In the genomic region with DNA sequence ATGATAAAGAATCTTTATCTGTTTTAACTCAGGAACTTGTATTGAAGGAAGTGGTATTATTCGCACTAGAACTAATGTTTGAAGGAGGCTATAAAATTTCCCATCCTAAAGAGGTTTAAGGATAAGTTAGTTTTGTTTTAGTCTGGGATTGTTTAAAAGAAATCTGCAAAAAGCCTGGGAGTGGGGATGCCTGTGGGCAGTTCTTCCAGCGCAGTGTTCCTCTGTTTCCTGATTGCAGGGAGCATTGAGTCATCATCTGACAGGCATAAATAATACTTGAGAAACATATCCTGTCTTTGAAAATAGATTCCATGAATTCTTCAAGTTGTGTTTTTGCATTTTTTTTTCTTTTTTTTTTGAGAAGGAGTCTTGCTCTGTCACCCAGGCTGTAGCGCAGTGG, we compare ENCODE assay signal across 16 cellular contexts.
A peak's percentile ranks its signal among the peaks of the same experiment; 100 is the strongest.
DNase-seq lines count a peak whose midpoint lies in the region; ATAC-seq and TF ChIP-seq lines count a peak whose summit lies in the region.
"Had no signal": no experiment of that assay in that cellular context is flagged by ENCODE, and none has a peak within 500 bp of the region (broad histone marks: within the 10 kb centered on the region; RNA-seq: fewer than 3 reads in every experiment).

No MANE protein-coding gene starts in this region.

- no peaks in the 10 kb centered on the region for H3K9me3 ChIP-seq in upper lobe of right lung
- no peaks in the 10 kb centered on the region for H3K9me3 ChIP-seq in CD4-positive, alpha-beta memory T cell (ENCODE audit: control insufficient read depth in 1 of 2, low read length in 2 of 2)
- H3K9me3 ChIP-seq: mucosa of descending colon, upper lobe of left lung had no signal

- TF ChIP-seq CTCF in omental fat pad (IDR thresholded peaks at IDR 0.05) (no peak), upper lobe of right lung (IDR thresholded peaks at IDR 0.05) (no peak)

- H3K4me3 ChIP-seq in upper lobe of right lung = no peak overlapping the region
- no peak overlapping the region for H3K4me3 ChIP-seq in CD4-positive, alpha-beta memory T cell (ENCODE audit: low read length in 2 of 2)
- H3K4me3 ChIP-seq: mucosa of descending colon, upper lobe of left lung had no signal

- CTCF ChIA-PET in CD4-positive, alpha-beta memory T cell (lab: Charles Lee; ENCODE audit: partially characterized antibody) = no interaction called here

- peaks cover 0 to 5% (median 0%) of the 10 kb centered on the region in 8 donors for H3K9me3 Mint-ChIP-seq in CD4-positive, alpha-beta memory T cell
- H3K9me3 Mint-ChIP-seq: dendritic cell treated with granulocyte-macrophage colony-stimulating factor and Interleukin-4, amounts not matched to agents 40 ng/mL and 50 ng/mL, for 4 days had no signal

- intact Hi-C loops in upper lobe of right lung (cut with DNase I) = no loop called here
- intact Hi-C loops in CD4-positive, alpha-beta memory T cell (cut with micrococcal nuclease) = no loop called here

- H3K4me1 Mint-ChIP-seq in CD4-positive, alpha-beta memory T cell = no peaks in the 10 kb centered on the region

- no peak overlapping the region for H3K27ac ChIP-seq in upper lobe of right lung
- H3K27ac ChIP-seq in CD4-positive, alpha-beta memory T cell (ENCODE audit: low read depth, low read length) = no peak overlapping the region
- H3K27ac ChIP-seq: HL-60, upper lobe of left lung had no signal

- DNase-seq in Caki2 (ENCODE audit: low read depth) = peak; percentile 12
- DNase-seq in NCI-H226 = peak; percentile 91
- peak; percentile 29 to 95 for DNase-seq in dermis microvascular lymphatic vessel endothelial cell (ENCODE audit: low read depth in 2 of 2)
- DNase-seq in omental fat pad (ENCODE audit: low spot score) = no peak
- DNase-seq in upper lobe of right lung = no peak
- no peak for DNase-seq in CD4-positive, alpha-beta memory T cell
- DNase-seq: activated naive CD4-positive, alpha-beta T cell; COR-L47; mucosa of descending colon; NCI-H1436; NCI-H748 treated with DMSO at 0.1 percent for 48 hours; upper lobe of left lung had no signal

- H3K36me3 ChIP-seq in upper lobe of right lung = no peaks in the 10 kb centered on the region
- no peaks in the 10 kb centered on the region for H3K36me3 ChIP-seq in CD4-positive, alpha-beta memory T cell (ENCODE audit: insufficient read depth, low read length)
- H3K36me3 ChIP-seq: upper lobe of left lung had no signal

- H3K36me3 Mint-ChIP-seq in CD4-positive, alpha-beta memory T cell = no peaks in the 10 kb centered on the region

- no peak overlapping the region for H3K4me3 Mint-ChIP-seq in CD4-positive, alpha-beta memory T cell
- H3K4me3 Mint-ChIP-seq: dendritic cell treated with granulocyte-macrophage colony-stimulating factor and Interleukin-4, amounts not matched to agents 40 ng/mL and 50 ng/mL, for 4 days had no signal

- H3K4me1 ChIP-seq in upper lobe of right lung = no peaks in the 10 kb centered on the region
- H3K4me1 ChIP-seq in CD4-positive, alpha-beta memory T cell (ENCODE audit: insufficient read depth, low read length) = no peaks in the 10 kb centered on the region
- H3K4me1 ChIP-seq: upper lobe of left lung had no signal

- POLR2A ChIA-PET in CD4-positive, alpha-beta memory T cell (lab: Charles Lee; ENCODE audit: partially characterized antibody) = no interaction called here

- no peak overlapping the region for H3K27ac Mint-ChIP-seq in CD4-positive, alpha-beta memory T cell
- H3K27ac Mint-ChIP-seq: dendritic cell treated with granulocyte-macrophage colony-stimulating factor and Interleukin-4, amounts not matched to agents 40 ng/mL and 50 ng/mL, for 4 days had no signal

- in situ Hi-C loops in Caki2 (cut with HindIII; ENCODE audit: low pct_unique_long_range_greater_than_20kb, low sequenced_read_pairs) = no loop called here

- no peaks in the 10 kb centered on the region for H3K27me3 Mint-ChIP-seq in CD4-positive, alpha-beta memory T cell
- H3K27me3 Mint-ChIP-seq: dendritic cell treated with granulocyte-macrophage colony-stimulating factor and Interleukin-4, amounts not matched to agents 40 ng/mL and 50 ng/mL, for 4 days had no signal

- H3K27me3 ChIP-seq in upper lobe of right lung = no peaks in the 10 kb centered on the region
- no peaks in the 10 kb centered on the region for H3K27me3 ChIP-seq in CD4-positive, alpha-beta memory T cell (ENCODE audit: insufficient read depth, low read length)
- H3K27me3 ChIP-seq: upper lobe of left lung had no signal

- ATAC-seq in omental fat pad (ENCODE audit: low FRiP score) (peak; percentile 77), HG02642 (IDR thresholded peaks at IDR 0.05; ENCODE audit: poor library complexity, unreplicated experiment) (no peak), upper lobe of right lung (no peak), GM21381 (IDR thresholded peaks at IDR 0.05; ENCODE audit: unreplicated experiment) (no peak)
- ATAC-seq: mucosa of descending colon had no signal

Comparison
In these comparisons a context has a peak if more than half of its experiments do, and no peak if none do; other contexts are left out.
1. DNase-seq: peak in Caki2 (single experiment), NCI-H226 (single experiment) and dermis microvascular lymphatic vessel endothelial cell (2 of 2); none in omental fat pad (single experiment), upper lobe of right lung (single experiment) and CD4-positive, alpha-beta memory T cell (0 of 5).